30 cellular contexts compared by ENCODE assay signal in the genomic region with DNA sequence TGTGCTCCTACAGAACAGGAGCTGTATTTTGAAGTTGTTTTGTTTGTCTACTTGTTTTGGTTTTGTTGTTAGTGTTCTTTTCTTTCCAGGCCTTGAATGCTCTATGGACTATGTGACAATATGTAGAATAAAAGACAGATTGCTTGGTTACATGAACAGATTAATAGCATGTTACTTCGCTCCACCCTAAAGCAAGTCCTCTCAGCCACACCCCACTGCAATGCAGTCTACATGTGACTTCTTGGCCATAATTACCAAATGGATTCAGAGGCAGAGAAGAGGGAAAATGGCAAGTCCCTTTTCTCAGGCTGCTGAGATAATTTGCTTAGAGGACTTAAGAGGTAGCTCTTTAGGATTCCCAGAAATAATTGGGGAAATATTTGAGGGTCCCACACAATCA.
"Had no signal": no experiment of that assay in that cellular context is flagged by ENCODE, and none has a peak within 500 bp of the region (broad histone marks: within the 10 kb centered on the region; RNA-seq: fewer than 3 reads in every experiment).

No MANE protein-coding gene starts in this region.

- H3K9me3 Mint-ChIP-seq: activated B cell treated with CpG ODN at 0.5 μM for 24 hours; activated CD4-positive, alpha-beta T cell treated with anti-CD3 and anti-CD28 coated beads, Interleukin-2, amount 10 ng/mL, durations not matched to agents 24 days and 14 days; activated CD8-positive, alpha-beta T cell treated with anti-CD3 and anti-CD28 coated beads for 36 hours; activated T-cell treated with anti-CD3 and anti-CD28 coated beads, Interleukin-2, amount 50 U/mL, for 4 hours; activated T-helper 17 cell treated with anti-CD3 and anti-CD28 coated beads, Interleukin-2, amount 50 U/mL, for 72 hours; effector memory CD8-positive, alpha-beta T cell; T-helper 2 cell treated with Interferon-gamma antibody and Interleukin-4, amounts not matched to agents 5 μg/mL and 100 μg/mL, for 36 hours had no signal

- H3K27ac ChIP-seq: brain microvascular endothelial cell, esophagus squamous epithelium, WERI-Rb-1 had no signal

- H3K9me3 ChIP-seq: esophagus squamous epithelium, gastroesophageal sphincter had no signal

- H3K4me1 Mint-ChIP-seq: activated B cell treated with CpG ODN at 0.5 μM for 24 hours; activated CD4-positive, alpha-beta T cell treated with anti-CD3 and anti-CD28 coated beads for 36 hours; activated CD4-positive, alpha-beta T cell treated with anti-CD3 and anti-CD28 coated beads, Interleukin-2, amount 10 ng/mL, durations not matched to agents 24 days and 14 days; activated T-helper 17 cell treated with anti-CD3 and anti-CD28 coated beads, Interleukin-2, amount 50 U/mL, for 72 hours; T-helper 17 cell had no signal

- H3K4me1 ChIP-seq: esophagus squamous epithelium had no signal

- DNase-seq: activated B cell treated with CpG ODN at 0.5 μM for 24 hours; activated CD4-positive, alpha-beta T cell treated with anti-CD3 and anti-CD28 coated beads for 36 hours; activated CD4-positive, alpha-beta T cell treated with anti-CD3 and anti-CD28 coated beads, Interleukin-2, amount 10 ng/mL, durations not matched to agents 24 days and 14 days; activated CD8-positive, alpha-beta memory T cell treated with anti-CD3 and anti-CD28 coated beads for 24 hours; activated CD8-positive, alpha-beta T cell treated with anti-CD3 and anti-CD28 coated beads for 36 hours; activated effector memory CD4-positive, alpha-beta T cell treated with Interleukin-2 at 50 U/mL for 16 hours; activated gamma-delta T cell treated with Interleukin-2 at 50 U/mL for 16 hours; activated naive CD4-positive, alpha-beta T cell treated with anti-CD3 and anti-CD28 coated beads, Interleukin-2, amount 50 U/mL, for 16 hours; activated naive CD4-positive, alpha-beta T cell treated with Interleukin-2 at 50 U/mL for 16 hours; activated T-cell treated with anti-CD3 and anti-CD28 coated beads, Interleukin-2, amount 50 U/mL, for 4 hours; amniotic stem cell; anterior cingulate cortex; brain microvascular endothelial cell; caudate nucleus; cortex of kidney; dermis blood vessel endothelial cell; effector CD4-positive, alpha-beta T cell; effector memory CD8-positive, alpha-beta T cell; erythroblast; esophagus squamous epithelium; foreskin melanocyte; T-helper 1 cell; T-helper 17 cell; T1000; WERI-Rb-1 had no signal

- H3K27ac Mint-ChIP-seq: activated B cell treated with CpG ODN at 0.5 μM for 24 hours; activated CD4-positive, alpha-beta T cell treated with anti-CD3 and anti-CD28 coated beads for 36 hours; activated CD4-positive, alpha-beta T cell treated with anti-CD3 and anti-CD28 coated beads, Interleukin-2, amount 10 ng/mL, durations not matched to agents 24 days and 14 days; activated CD8-positive, alpha-beta T cell treated with anti-CD3 and anti-CD28 coated beads for 36 hours; activated naive CD8-positive, alpha-beta T cell; activated T-helper 17 cell treated with anti-CD3 and anti-CD28 coated beads, Interleukin-2, amount 50 U/mL, for 72 hours; effector memory CD8-positive, alpha-beta T cell; T-helper 17 cell; T-helper 2 cell treated with Interferon-gamma antibody and Interleukin-4, amounts not matched to agents 5 μg/mL and 100 μg/mL, for 36 hours had no signal

- H3K36me3 Mint-ChIP-seq: activated naive CD8-positive, alpha-beta T cell had no signal

- H3K36me3 ChIP-seq: brain microvascular endothelial cell, esophagus squamous epithelium, gastroesophageal sphincter, WERI-Rb-1 had no signal

- H3K27me3 ChIP-seq: brain microvascular endothelial cell, esophagus squamous epithelium, gastroesophageal sphincter had no signal

- ATAC-seq: activated CD4-positive, alpha-beta T cell treated with anti-CD3 and anti-CD28 coated beads for 36 hours; activated CD4-positive, CD25-positive, alpha-beta regulatory T cell treated with anti-CD3 and anti-CD28 coated beads, Interleukin-2, amount 50 U/mL, for 24 hours; activated CD8-positive, alpha-beta T cell treated with anti-CD3 and anti-CD28 coated beads for 36 hours; activated T-cell treated with anti-CD3 and anti-CD28 coated beads, Interleukin-2, amount 50 U/mL, for 4 hours; activated T-helper 17 cell treated with anti-CD3 and anti-CD28 coated beads, Interleukin-2, amount 50 U/mL, for 72 hours; effector memory CD8-positive, alpha-beta T cell; gastroesophageal sphincter; T-helper 17 cell had no signal

- H3K4me3 Mint-ChIP-seq: activated B cell treated with CpG ODN at 0.5 μM for 24 hours; activated CD4-positive, alpha-beta T cell treated with anti-CD3 and anti-CD28 coated beads for 36 hours; activated CD4-positive, alpha-beta T cell treated with anti-CD3 and anti-CD28 coated beads, Interleukin-2, amount 10 ng/mL, durations not matched to agents 24 days and 14 days; activated CD8-positive, alpha-beta T cell treated with anti-CD3 and anti-CD28 coated beads for 36 hours; activated naive CD8-positive, alpha-beta T cell; activated T-cell treated with anti-CD3 and anti-CD28 coated beads, Interleukin-2, amount 50 U/mL, for 4 hours; activated T-helper 17 cell treated with anti-CD3 and anti-CD28 coated beads, Interleukin-2, amount 50 U/mL, for 72 hours; effector memory CD8-positive, alpha-beta T cell; T-helper 17 cell; T-helper 2 cell treated with Interferon-gamma antibody and Interleukin-4, amounts not matched to agents 5 μg/mL and 100 μg/mL, for 36 hours had no signal

- H3K4me3 ChIP-seq: esophagus squamous epithelium, gastroesophageal sphincter had no signal
